ENCODE assay signal across 27 cellular contexts in genomic region chr4:111871802-111872201, GRCh38.
"Had no signal": no experiment of that assay in that cellular context is flagged by ENCODE, and none has a peak within 500 bp of the region (broad histone marks: within the 10 kb centered on the region; RNA-seq: fewer than 3 reads in every experiment).

No MANE protein-coding gene starts in this region.

- H3K4me1 Mint-ChIP-seq: naive thymus-derived CD4-positive, alpha-beta T cell; nephron; stimulated activated naive B cell treated with anti-CD40 and anti-IgM and Interleukin-4, amounts not matched to agents 10 μg/mL and 1 μg/mL and 100 μg/mL, for 72 hours had no signal

- ATAC-seq: heart right ventricle; left cardiac atrium; left lung; naive thymus-derived CD4-positive, alpha-beta T cell; psoas muscle; right cardiac atrium; stimulated activated naive B cell treated with anti-CD40 and anti-IgM and Interleukin-4, amounts not matched to agents 10 μg/mL and 1 μg/mL and 100 μg/mL, for 72 hours had no signal

- H3K9me3 Mint-ChIP-seq: dendritic cell treated with granulocyte-macrophage colony-stimulating factor and Interleukin-4, amounts not matched to agents 40 ng/mL and 50 ng/mL, for 4 days; stimulated activated naive CD8-positive, alpha-beta T cell treated with anti-CD3 and anti-CD28 coated beads, Interleukin-15, Interleukin-2, amounts not matched to agents 100 ng/mL and 50 ng/mL, for 24 hours had no signal

- H3K36me3 Mint-ChIP-seq: naive thymus-derived CD4-positive, alpha-beta T cell had no signal

- H3K27me3 ChIP-seq: colonic mucosa, heart right ventricle, left lung, ovary, tibial nerve, upper lobe of left lung had no signal

- DNase-seq: colonic mucosa; effector CD8-positive, alpha-beta T cell; esophagus squamous epithelium; foreskin melanocyte; glutamatergic neuron; heart right ventricle; hippocampal formation; left cardiac atrium; left lung; mesenchymal stem cell; midbrain; naive thymus-derived CD4-positive, alpha-beta T cell; occipital lobe; ovary; posterior cingulate gyrus; psoas muscle; right cardiac atrium; stimulated activated CD4-positive, alpha-beta T cell treated with anti-CD3 and anti-CD28 coated beads, Interleukin-15, amount 100 ng/mL, for 24 hours; stimulated activated CD4-positive, alpha-beta T cell treated with anti-CD3 and anti-CD28 coated beads, Interleukin-2, amount 100 ng/mL, for 48 hours; stimulated activated naive B cell treated with anti-CD40 and anti-IgM and Interleukin-4, amounts not matched to agents 10 μg/mL and 1 μg/mL and 100 μg/mL, for 72 hours; upper lobe of left lung had no signal

- H3K27me3 Mint-ChIP-seq: dendritic cell treated with granulocyte-macrophage colony-stimulating factor and Interleukin-4, amounts not matched to agents 40 ng/mL and 50 ng/mL, for 4 days had no signal

- H3K4me3 Mint-ChIP-seq: dendritic cell treated with granulocyte-macrophage colony-stimulating factor and Interleukin-4, amounts not matched to agents 40 ng/mL and 50 ng/mL, for 4 days; naive thymus-derived CD4-positive, alpha-beta T cell; nephron; stimulated activated naive B cell treated with anti-CD40 and anti-IgM and Interleukin-4, amounts not matched to agents 10 μg/mL and 1 μg/mL and 100 μg/mL, for 72 hours; stimulated activated naive CD8-positive, alpha-beta T cell treated with anti-CD3 and anti-CD28 coated beads, Interleukin-15, Interleukin-2, amounts not matched to agents 100 ng/mL and 50 ng/mL, for 24 hours had no signal

- H3K4me3 ChIP-seq: colonic mucosa, esophagus squamous epithelium, heart right ventricle, left lung, ovary, psoas muscle, skin epidermis, thoracic aorta, tibial nerve, upper lobe of left lung had no signal

- H3K4me1 ChIP-seq: colonic mucosa, esophagus squamous epithelium, heart right ventricle, left lung, psoas muscle, tibial nerve, upper lobe of left lung had no signal

- H3K27ac Mint-ChIP-seq: dendritic cell treated with granulocyte-macrophage colony-stimulating factor and Interleukin-4, amounts not matched to agents 40 ng/mL and 50 ng/mL, for 4 days; naive thymus-derived CD4-positive, alpha-beta T cell; nephron; stimulated activated naive B cell treated with anti-CD40 and anti-IgM and Interleukin-4, amounts not matched to agents 10 μg/mL and 1 μg/mL and 100 μg/mL, for 72 hours; stimulated activated naive CD8-positive, alpha-beta T cell treated with anti-CD3 and anti-CD28 coated beads, Interleukin-15, Interleukin-2, amounts not matched to agents 100 ng/mL and 50 ng/mL, for 24 hours had no signal

- H3K9me3 ChIP-seq: colonic mucosa, esophagus squamous epithelium, ovary, psoas muscle, thoracic aorta, upper lobe of left lung had no signal

- H3K27ac ChIP-seq: colonic mucosa, esophagus squamous epithelium, heart right ventricle, left lung, ovary, psoas muscle, skin epidermis, thoracic aorta, tibial nerve, upper lobe of left lung had no signal

- H3K36me3 ChIP-seq: colonic mucosa, esophagus squamous epithelium, heart right ventricle, left lung, ovary, thoracic aorta, tibial nerve, upper lobe of left lung had no signal
